29 cellular contexts compared by ENCODE assay signal in genomic region chr4:69440312-69440711, GRCh38. TPM values are rescaled to one million over a fixed set of nuclear protein-coding genes. Genes with fewer than 3 reads are reported as not detected.
"Had no signal": no experiment of that assay in that cellular context is flagged by ENCODE, and none has a peak within 500 bp of the region (broad histone marks: within the 10 kb centered on the region; RNA-seq: fewer than 3 reads in every experiment).

No MANE protein-coding gene starts in this region.

- H3K4me3 ChIP-seq: colonic mucosa, esophagus squamous epithelium, gastroesophageal sphincter, heart right ventricle, left ventricle myocardium inferior, lower lobe of right lung, mucosa of descending colon had no signal

- FAIRE-seq: endometrium, islet of Langerhans, keratinocyte had no signal

- DNase-seq: cerebellar nuclear complex; colonic mucosa; cortex of kidney; effector CD8-positive, alpha-beta T cell; effector memory CD8-positive, alpha-beta T cell; endodermal cell; erythroblast; esophagus squamous epithelium; foreskin fibroblast; foreskin melanocyte; heart right ventricle; hippocampal formation; left cardiac atrium; left ventricle myocardium inferior; lower lobe of right lung; mesenchymal stem cell; naive B cell had no signal

- H3K27ac ChIP-seq: colonic mucosa, epithelial cell of prostate, esophagus squamous epithelium, gastroesophageal sphincter, heart right ventricle, left ventricle myocardium inferior, lower lobe of right lung had no signal

- H3K27me3 ChIP-seq: colonic mucosa, esophagus squamous epithelium, gastroesophageal sphincter, heart right ventricle had no signal

- H3K9me3 ChIP-seq: colonic mucosa, esophagus squamous epithelium, gastroesophageal sphincter, heart right ventricle, lower lobe of right lung, mucosa of descending colon had no signal

- H3K4me1 ChIP-seq: colonic mucosa, esophagus squamous epithelium, gastroesophageal sphincter, heart right ventricle, left ventricle myocardium inferior, lower lobe of right lung had no signal

- H3K36me3 ChIP-seq: colonic mucosa, esophagus squamous epithelium, gastroesophageal sphincter, heart right ventricle, left ventricle myocardium inferior, lower lobe of right lung had no signal

- ATAC-seq: effector memory CD8-positive, alpha-beta T cell; esophagus mucosa; gastroesophageal sphincter; heart right ventricle; left cardiac atrium; lower lobe of right lung; mucosa of descending colon had no signal

RNA-seq across cellular contexts. Expression of gene UGT2B4, which starts 55.4 kb away (rescaled TPM):
- total RNA-seq: chondrocyte, dermis microvascular lymphatic vessel endothelial cell, endodermal cell, esophagus mucosa, esophagus squamous epithelium, gastroesophageal sphincter, left ventricle myocardium inferior, lower leg skin, lower lobe of right lung, lung microvascular endothelial cell, mesenteric fat pad, mucosa of descending colon had no signal
- polyA plus RNA-seq: keratinocyte had no signal
